In the genomic region with DNA sequence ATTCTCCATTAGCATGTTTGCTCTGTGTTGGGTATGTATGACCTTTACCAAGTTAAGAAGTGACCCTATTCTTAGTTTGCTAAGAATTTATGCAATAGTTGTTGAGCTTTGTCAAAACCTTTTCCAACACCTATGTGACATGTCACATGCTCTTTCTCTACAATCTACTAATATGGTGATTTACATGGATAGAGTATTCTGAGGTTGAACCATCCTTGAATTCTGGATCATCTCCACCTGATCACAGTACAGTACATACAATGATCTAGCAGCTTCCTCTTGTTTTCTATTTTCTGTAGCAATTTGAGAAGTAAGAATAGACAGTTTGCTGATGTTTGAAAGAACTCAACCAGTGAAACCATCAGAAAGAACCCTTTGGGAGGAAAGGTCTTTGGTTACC, we compare ENCODE assay signal across 20 cellular contexts.
DNase-seq lines count a peak whose midpoint lies in the region; ATAC-seq and TF ChIP-seq lines count a peak whose summit lies in the region.
"Had no signal": no experiment of that assay in that cellular context is flagged by ENCODE, and none has a peak within 500 bp of the region (broad histone marks: within the 10 kb centered on the region; RNA-seq: fewer than 3 reads in every experiment).

No MANE protein-coding gene starts in this region.

- in situ Hi-C loops in G401 (cut with HindIII; ENCODE audit: low sequenced_read_pairs) = no loop called here

- no peak overlapping the region for H2AFZ ChIP-seq in osteoblast (ENCODE audit: low read length)

- H3K27ac ChIP-seq in osteoblast (ENCODE audit: low read depth, low read length) = no peak overlapping the region
- H3K27ac ChIP-seq in vagina = no peak overlapping the region
- H3K27ac ChIP-seq: heart right ventricle, neutrophil, RWPE1 had no signal

- H3K9me3 ChIP-seq in osteoblast (ENCODE audit: low read depth, low read length) (peaks cover 8% of the 10 kb centered on the region), vagina (no peaks in the 10 kb centered on the region)

- H3K4me1 Mint-ChIP-seq in activated naive CD4-positive, alpha-beta T cell treated with anti-CD3 and anti-CD28 coated beads, Interleukin-2, amount 10 ng/mL, durations not matched to agents 7 days and 5 days = peaks cover 49% of the 10 kb centered on the region
- peaks cover 43% of the 10 kb centered on the region for H3K4me1 Mint-ChIP-seq in activated naive CD8-positive, alpha-beta T cell treated with anti-CD3 and anti-CD28 coated beads, Interleukin-2, amount 50 U/mL, for 24 hours

- H3K4me1 ChIP-seq in osteoblast (ENCODE audit: insufficient read depth, low read length) (peaks cover 2% of the 10 kb centered on the region), vagina (no peaks in the 10 kb centered on the region)

- H3K4me3 Mint-ChIP-seq in activated naive CD4-positive, alpha-beta T cell treated with anti-CD3 and anti-CD28 coated beads, Interleukin-2, amount 10 ng/mL, durations not matched to agents 7 days and 5 days = no peak overlapping the region
- H3K4me3 Mint-ChIP-seq in activated naive CD8-positive, alpha-beta T cell treated with anti-CD3 and anti-CD28 coated beads, Interleukin-2, amount 50 U/mL, for 24 hours = no peak overlapping the region

- H3K36me3 Mint-ChIP-seq in activated naive CD4-positive, alpha-beta T cell treated with anti-CD3 and anti-CD28 coated beads, Interleukin-2, amount 10 ng/mL, durations not matched to agents 7 days and 5 days = peaks cover 62% of the 10 kb centered on the region
- peaks cover 59% of the 10 kb centered on the region for H3K36me3 Mint-ChIP-seq in activated naive CD8-positive, alpha-beta T cell treated with anti-CD3 and anti-CD28 coated beads, Interleukin-2, amount 50 U/mL, for 24 hours (ENCODE audit: low read depth)

- intact Hi-C loops in vagina (cut with DNase I) = loop anchor here (10.0 kb wide), 1 partner anchor 296 kb away; no protein-coding TSS in a partner anchor

- H4K20me1 ChIP-seq in osteoblast (ENCODE audit: insufficient read depth, low read length) = no peaks in the 10 kb centered on the region

- H3K4me2 ChIP-seq in osteoblast (ENCODE audit: insufficient read depth, low read length) = no peak overlapping the region
- H3K4me2 ChIP-seq: SK-N-SH had no signal

- TF ChIP-seq CTCF in osteoblast (IDR thresholded peaks at IDR 0.05; ENCODE audit: extremely low read depth, low read depth, low read length) (no peak), vagina (IDR thresholded peaks at IDR 0.05) (no peak)

- H3K27me3 ChIP-seq in osteoblast (ENCODE audit: insufficient read depth, low read length) (no peaks in the 10 kb centered on the region), vagina (no peaks in the 10 kb centered on the region)
- H3K27me3 ChIP-seq: heart right ventricle, neutrophil had no signal

- no peaks in the 10 kb centered on the region for H3K79me2 ChIP-seq in osteoblast (ENCODE audit: insufficient read depth, low read length)

- H3K9me3 Mint-ChIP-seq in activated naive CD4-positive, alpha-beta T cell treated with anti-CD3 and anti-CD28 coated beads, Interleukin-2, amount 10 ng/mL, durations not matched to agents 7 days and 5 days = peaks cover 56% of the 10 kb centered on the region
- H3K9me3 Mint-ChIP-seq in activated naive CD8-positive, alpha-beta T cell treated with anti-CD3 and anti-CD28 coated beads, Interleukin-2, amount 50 U/mL, for 24 hours = peaks cover 31% of the 10 kb centered on the region

- no peak for ATAC-seq in activated naive CD8-positive, alpha-beta T cell treated with anti-CD3 and anti-CD28 coated beads, Interleukin-2, amount 50 U/mL, for 24 hours
- ATAC-seq: left ventricle myocardium superior had no signal

- DNase-seq in activated naive CD4-positive, alpha-beta T cell treated with anti-CD3 and anti-CD28 coated beads, Interleukin-2, amount 10 ng/mL, durations not matched to agents 7 days and 5 days = no peak
- DNase-seq in activated naive CD4-positive, alpha-beta T cell (lab: John Stamatoyannopoulos, UW) = no peak
- DNase-seq in MV-4-11 (lab: John Stamatoyannopoulos, UW) (peak; percentile 11), osteoblast (ENCODE audit: insufficient read length, low spot score, missing footprints) (peak; percentile 67), vagina (ENCODE audit: extremely low spot score in 2 of 2) (no peak), DMS153 treated with DMSO at 0.1 percent for 48 hours (lab: John Stamatoyannopoulos, UW; ENCODE audit: unreplicated experiment) (no peak), G401 (ENCODE audit: low spot score) (no peak)
- no peak for DNase-seq in activated naive CD8-positive, alpha-beta T cell treated with anti-CD3 and anti-CD28 coated beads, Interleukin-2, amount 50 U/mL, for 24 hours
- DNase-seq: HCEC 1CT; heart right ventricle; immature natural killer cell; left ventricle myocardium superior; NCI-H524; SK-N-SH; small intestine; stimulated activated CD4-positive, alpha-beta T cell treated with anti-CD3 and anti-CD28 coated beads, Interleukin-2, amount 100 ng/mL, for 48 hours; stimulated activated naive CD8-positive, alpha-beta T cell treated with anti-CD3 and anti-CD28 coated beads, Interleukin-15, amount 100 ng/mL, for 72 hours; trophoblast cell had no signal

- no peaks in the 10 kb centered on the region for H3K36me3 ChIP-seq in osteoblast (ENCODE audit: insufficient read depth, low read length)
- no peaks in the 10 kb centered on the region for H3K36me3 ChIP-seq in vagina
- H3K36me3 ChIP-seq: heart right ventricle, neutrophil had no signal

- no peaks in the 10 kb centered on the region for H3K27me3 Mint-ChIP-seq in activated naive CD4-positive, alpha-beta T cell treated with anti-CD3 and anti-CD28 coated beads, Interleukin-2, amount 10 ng/mL, durations not matched to agents 7 days and 5 days
- no peaks in the 10 kb centered on the region for H3K27me3 Mint-ChIP-seq in activated naive CD8-positive, alpha-beta T cell treated with anti-CD3 and anti-CD28 coated beads, Interleukin-2, amount 50 U/mL, for 24 hours
- H3K27me3 Mint-ChIP-seq: stimulated activated naive CD8-positive, alpha-beta T cell treated with anti-CD3 and anti-CD28 coated beads, Interleukin-15, amount 100 ng/mL, for 72 hours had no signal

- H3K27ac Mint-ChIP-seq in activated naive CD4-positive, alpha-beta T cell treated with anti-CD3 and anti-CD28 coated beads, Interleukin-2, amount 10 ng/mL, durations not matched to agents 7 days and 5 days = peak overlapping the region; percentile 100
- H3K27ac Mint-ChIP-seq in activated naive CD8-positive, alpha-beta T cell treated with anti-CD3 and anti-CD28 coated beads, Interleukin-2, amount 50 U/mL, for 24 hours = peak overlapping the region; percentile 96

- no peak for TF ChIP-seq POLR2A in vagina (IDR thresholded peaks at IDR 0.05)

- no peak overlapping the region for H3K4me3 ChIP-seq in osteoblast (ENCODE audit: insufficient read depth, low read length)
- no peak overlapping the region for H3K4me3 ChIP-seq in vagina
- H3K4me3 ChIP-seq: heart right ventricle had no signal

- CTCF ChIA-PET in activated naive CD4-positive, alpha-beta T cell treated with anti-CD3 and anti-CD28 coated beads, Interleukin-2, amount 10 ng/mL, durations not matched to agents 7 days and 5 days (lab: Charles Lee) = interaction anchor here (0.8 kb wide), 1 partner anchor 16 kb away, joined by 3 read pairs; no protein-coding TSS in a partner anchor

Comparison
In these comparisons a context has a peak if more than half of its experiments do, and no peak if none do; other contexts are left out.
1. DNase-seq: peak in MV-4-11 (single experiment) and osteoblast (single experiment); none in activated naive CD4-positive, alpha-beta T cell treated with anti-CD3 and anti-CD28 coated beads, Interleukin-2, amount 10 ng/mL, durations not matched to agents 7 days and 5 days (single experiment), activated naive CD4-positive, alpha-beta T cell (0 of 4), activated naive CD8-positive, alpha-beta T cell treated with anti-CD3 and anti-CD28 coated beads, Interleukin-2, amount 50 U/mL, for 24 hours (single experiment), vagina (0 of 2), DMS153 treated with DMSO at 0.1 percent for 48 hours (single experiment) and G401 (single experiment).